Comparison of ENCODE assay signal across 9 cellular contexts in genomic region chr1:222946436-222946835, GRCh38.
"Had no signal": no experiment of that assay in that cellular context is flagged by ENCODE, and none has a peak within 500 bp of the region (broad histone marks: within the 10 kb centered on the region; RNA-seq: fewer than 3 reads in every experiment).

No MANE protein-coding gene starts in this region.

- ATAC-seq: HCT116, K562 had no signal

- H3K27ac ChIP-seq: GM23248 had no signal

- H3K9ac ChIP-seq: GM23248 had no signal

- H3K36me3 ChIP-seq: HAP-1 had no signal

- H3K4me3 ChIP-seq: GM23248, HAP-1, K562 had no signal

- H2AFZ ChIP-seq: GM23248 had no signal

- H3K4me3 Mint-ChIP-seq: HFFc6 had no signal

- H3K9me3 ChIP-seq: HAP-1 had no signal

- DNase-seq: GM23248, GOT3, H7, HFFc6, IMR-90, KG1 had no signal

- H3K27ac Mint-ChIP-seq: HFFc6 had no signal

- H3K9me3 Mint-ChIP-seq: HFFc6 had no signal
